Comparison of ENCODE assay signal across 8 cellular contexts in genomic region chr4:78951862-78952472, GRCh38. TPM values are rescaled to one million over a fixed set of nuclear protein-coding genes. Genes with fewer than 3 reads are reported as not detected.
DNase-seq lines count a peak whose midpoint lies in the region; ATAC-seq and TF ChIP-seq lines count a peak whose summit lies in the region.

No MANE protein-coding gene starts in this region.

- no peaks in the 10 kb centered on the region for H3K36me3 ChIP-seq in OCI-LY3 (replicated peaks; ENCODE audit: low read depth, low read length)
- no peaks in the 10 kb centered on the region for H3K36me3 ChIP-seq in body of pancreas (replicated peaks in 1 of 2; ENCODE audit: insufficient read depth in 1 of 2, low read depth in 2 of 2)

- H3K27me3 Mint-ChIP-seq in immature natural killer cell (ENCODE audit: low read depth in 3 of 3) = peaks cover 4 to 10% (median 4%) of the 10 kb centered on the region in 3 donors

- H3K79me2 ChIP-seq in OCI-LY3 (ENCODE audit: low read length) = no peaks in the 10 kb centered on the region

- H2AFZ ChIP-seq in OCI-LY3 (ENCODE audit: low read depth, low read length) = no peak overlapping the region

- H3K4me2 ChIP-seq in OCI-LY3 (ENCODE audit: low read length) = peak overlapping the region; percentile 9; the same call in 1 of the 2 replicates

- H3K4me3 Mint-ChIP-seq in immature natural killer cell = no peak overlapping the region

- H3K9me3 ChIP-seq in OCI-LY3 (ENCODE audit: insufficient read depth, low read length) (no peaks in the 10 kb centered on the region), body of pancreas (no peaks in the 10 kb centered on the region)

- H4K20me1 ChIP-seq in OCI-LY3 (ENCODE audit: insufficient read depth, low read length) = no peaks in the 10 kb centered on the region

- H3K36me3 Mint-ChIP-seq in immature natural killer cell = no peaks in the 10 kb centered on the region

- H3K4me1 Mint-ChIP-seq in immature natural killer cell = no peaks in the 10 kb centered on the region

- H3K4me1 ChIP-seq in OCI-LY3 (ENCODE audit: low read length) (peaks cover 6% of the 10 kb centered on the region), body of pancreas (no peaks in the 10 kb centered on the region)

- no peak overlapping the region for H3K27ac Mint-ChIP-seq in immature natural killer cell

- H3K4me3 ChIP-seq in OCI-LY3 (ENCODE audit: low read length) (no peak overlapping the region), body of pancreas (no peak overlapping the region)

- TF ChIP-seq POLR2A in body of pancreas (IDR thresholded peaks at IDR 0.05) = no peak

- peak; percentile 38 for DNase-seq in DMS53 treated with DMSO at 0.1 percent for 48 hours (lab: John Stamatoyannopoulos, UW; ENCODE audit: unreplicated experiment)
- peak in 2 of 4 donors; percentile 24 to 31 for DNase-seq in body of pancreas
- DNase-seq in immature natural killer cell = peak in 2 of 3 donors; percentile 31 to 34
- DNase-seq in superior temporal gyrus (ENCODE audit: extremely low spot score) = peak; percentile 89

- H3K27me3 ChIP-seq in OCI-LY3 (ENCODE audit: low read depth, low read length) = no peaks in the 10 kb centered on the region
- no peaks in the 10 kb centered on the region for H3K27me3 ChIP-seq in body of pancreas

- H3K9ac ChIP-seq in OCI-LY3 (ENCODE audit: low read length) = no peak overlapping the region

- TF ChIP-seq CTCF in OCI-LY3 (IDR thresholded peaks at IDR 0.05; ENCODE audit: low read depth, low read length) (peak; percentile 75), body of pancreas (IDR thresholded peaks at IDR 0.05) (peak; percentile 44 to 77 (median 71))

- no peak overlapping the region for H3K27ac ChIP-seq in OCI-LY3 (ENCODE audit: low read length)
- no peak overlapping the region for H3K27ac ChIP-seq in body of pancreas

- ATAC-seq in GM19351 (IDR thresholded peaks at IDR 0.05; ENCODE audit: unreplicated experiment) = peak; percentile 83
- peak; percentile 58 for ATAC-seq in HG03457 (IDR thresholded peaks at IDR 0.05; ENCODE audit: unreplicated experiment)
- peak; percentile 66 for ATAC-seq in body of pancreas
- ATAC-seq in HG03571 (IDR thresholded peaks at IDR 0.05; ENCODE audit: unreplicated experiment) = no peak

- WGBS in body of pancreas, 2 donors = 41 to 45% methylated on average over 3 of the region's 3 CpGs

- intact Hi-C loops in body of pancreas (cut with DNase I) = no loop called here

- no peaks in the 10 kb centered on the region for H3K9me3 Mint-ChIP-seq in immature natural killer cell

RNA-seq across cellular contexts. Expression of gene PAQR3, which starts 12.7 kb away (rescaled TPM):
- 1 to 10 TPM; 3.0 to 3.9 TPM for total RNA-seq in body of pancreas
- polyA plus RNA-seq in immature natural killer cell = 1 to 10 TPM; 3.5 to 6.1 (median 5.9) TPM
